8 cellular contexts compared by ENCODE assay signal in the genomic region with DNA sequence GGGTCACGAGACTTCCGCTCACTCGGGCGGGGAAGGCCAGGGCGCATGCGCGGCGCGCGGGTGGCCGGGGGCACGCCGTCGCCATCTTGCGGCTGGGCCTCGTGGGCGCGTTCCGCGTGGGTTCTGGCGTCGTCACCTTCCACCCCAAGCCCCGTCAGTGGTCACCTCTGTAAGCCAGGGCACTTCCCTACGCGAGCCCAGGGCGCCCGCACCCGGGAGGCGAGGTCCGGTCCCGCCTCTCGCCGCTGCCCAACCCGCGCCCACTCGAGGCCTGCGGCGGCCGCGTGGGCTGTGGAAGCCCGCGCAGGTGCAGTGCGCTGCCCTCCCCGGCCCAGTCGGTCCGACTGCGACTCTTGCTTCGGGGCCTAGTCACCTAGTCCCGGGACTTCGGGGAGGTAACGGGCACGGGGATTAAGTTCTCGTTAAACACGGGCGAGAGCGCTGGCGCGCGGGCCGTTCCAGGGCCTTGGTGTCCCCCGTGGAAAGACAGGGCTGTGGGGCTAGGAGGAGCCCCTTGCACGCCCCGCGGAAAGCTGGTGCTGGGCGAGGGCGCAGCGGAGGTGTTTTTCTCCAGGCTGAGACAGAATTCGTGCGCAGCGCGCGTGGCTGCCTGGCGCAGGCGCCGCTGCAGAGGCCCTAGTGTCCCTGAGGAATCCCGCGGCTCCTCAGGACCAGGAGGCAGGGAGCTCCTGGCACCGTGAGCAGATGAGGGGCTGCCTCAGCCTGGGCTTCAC. TPM values are rescaled to one million over a fixed set of nuclear protein-coding genes. Genes with fewer than 3 reads are reported as not detected.
A peak's percentile ranks its signal among the peaks of the same experiment; 100 is the strongest.
DNase-seq lines count a peak whose midpoint lies in the region; ATAC-seq and TF ChIP-seq lines count a peak whose summit lies in the region.

No MANE protein-coding gene starts in this region.

- TF ChIP-seq POLR2A in gastroesophageal sphincter (IDR thresholded peaks at IDR 0.05) (peak; percentile 93 to 95), suprapubic skin (IDR thresholded peaks at IDR 0.05) (peak; percentile 82 to 94)

- TF ChIP-seq CTCF in KMS-11 (conservative IDR thresholded peaks at IDR 0.05; ENCODE audit: low read depth, low read length) (peak; percentile 50), gastroesophageal sphincter (IDR thresholded peaks at IDR 0.05) (peak in 3 of 4 experiments; percentile 48 to 66 (median 55)), suprapubic skin (IDR thresholded peaks at IDR 0.05) (peak in 1 of 2 donors; percentile 32)

- peak overlapping the region; percentile 100 for H3K9ac ChIP-seq in KMS-11

- H3K4me3 ChIP-seq in KMS-11 (IDR thresholded peaks at IDR 0.05; ENCODE audit: insufficient read depth, low read depth, low read length) (no peak overlapping the region), SJSA1 (peak overlapping the region; percentile 98), gastroesophageal sphincter (peak overlapping the region; percentile 54 to 80), suprapubic skin (peak overlapping the region; percentile 82)

- H3K4me2 ChIP-seq in KMS-11 = peak overlapping the region; percentile 100

- H4K20me1 ChIP-seq in KMS-11 (ENCODE audit: insufficient read depth) = no peaks in the 10 kb centered on the region

- no peaks in the 10 kb centered on the region; the same call in 1 of the 2 replicates for H3K9me3 ChIP-seq in SJSA1 (replicated peaks)
- H3K9me3 ChIP-seq in gastroesophageal sphincter = no peaks in the 10 kb centered on the region
- H3K9me3 ChIP-seq in suprapubic skin = no peaks in the 10 kb centered on the region

- peak; percentile 34 for ATAC-seq in GM21367 (IDR thresholded peaks at IDR 0.05; ENCODE audit: unreplicated experiment)
- ATAC-seq in gastroesophageal sphincter = peak; percentile 23

- peaks cover 31% of the 10 kb centered on the region for H3K79me2 ChIP-seq in KMS-11 (ENCODE audit: insufficient read depth, low read depth)

- TF ChIP-seq EP300 in gastroesophageal sphincter (IDR thresholded peaks at IDR 0.05) (no peak), suprapubic skin (IDR thresholded peaks at IDR 0.05) (no peak)

- peak overlapping the region; percentile 100 for H3K27ac ChIP-seq in KMS-11
- peak overlapping the region; percentile 87 for H3K27ac ChIP-seq in SJSA1
- H3K27ac ChIP-seq in gastroesophageal sphincter = peak overlapping the region; percentile 82 to 99 (median 98)
- peak overlapping the region; percentile 99 for H3K27ac ChIP-seq in suprapubic skin

- H3K4me1 ChIP-seq in KMS-11 (ENCODE audit: low read depth, poor library complexity, severe bottlenecking) (peaks cover 36% of the 10 kb centered on the region), SJSA1 (replicated peaks) (peaks cover 50% of the 10 kb centered on the region), gastroesophageal sphincter (peaks cover 0 to 57% (median 35%) of the 10 kb centered on the region in 3 donors), suprapubic skin (peaks cover 54% of the 10 kb centered on the region)

- H3K27me3 ChIP-seq in KMS-11 (ENCODE audit: insufficient read depth, low read depth) = no peaks in the 10 kb centered on the region
- no peaks in the 10 kb centered on the region for H3K27me3 ChIP-seq in SJSA1 (replicated peaks)
- no peaks in the 10 kb centered on the region for H3K27me3 ChIP-seq in gastroesophageal sphincter
- H3K27me3 ChIP-seq in suprapubic skin = no peaks in the 10 kb centered on the region

- whole genome bisulfite sequencing in gastroesophageal sphincter (ENCODE audit: low coverage in 1 of 2), 2 donors = 0% methylated on average over 7 of the region's 78 CpGs; no CpG with 5 or more reads in 1 of the 2 donors
- 0% methylated on average over 5 of the region's 78 CpGs for WGBS in suprapubic skin

- no peaks in the 10 kb centered on the region for H3K36me3 ChIP-seq in KMS-11 (ENCODE audit: insufficient read depth)
- H3K36me3 ChIP-seq in SJSA1 = peaks cover 57% of the 10 kb centered on the region
- peaks cover 0 to 27% of the 10 kb centered on the region in 2 donors for H3K36me3 ChIP-seq in gastroesophageal sphincter
- peaks cover 22% of the 10 kb centered on the region for H3K36me3 ChIP-seq in suprapubic skin

- H2AFZ ChIP-seq in KMS-11 (ENCODE audit: low read depth) = peak overlapping the region; percentile 87

- DNase-seq in COLO668 (lab: John Stamatoyannopoulos, UW; ENCODE audit: unreplicated experiment) = peak; percentile 89
- DNase-seq in SJSA1 (ENCODE audit: low read depth in 1 of 2, low spot score in 2 of 2) = peak; percentile 88 to 98
- DNase-seq in activated naive CD4-positive, alpha-beta T cell treated with Interleukin-2 at 50 U/mL for 16 hours = peak; percentile 96
- peak in 53 of 56 donors; percentile 48 to 94 (median 85) for DNase-seq in nucleus accumbens (lab: John Stamatoyannopoulos, UW)
- peak in 1 of 2 donors; percentile 96 for DNase-seq in suprapubic skin (ENCODE audit: low spot score in 2 of 2)

RNA-seq across cellular contexts. Expression of a gene that starts 0.4 kb away (rescaled TPM):
- 276 and 304 TPM in 2 replicates for total RNA-seq in SJSA1 (2014; rRNA removed; shearing (Covaris generic))
- total RNA-seq in gastroesophageal sphincter (100 to 1,000 TPM; 120 to 219 (median 169) TPM), suprapubic skin (100 to 1,000 TPM; 157 to 202 (median 180) TPM)

RNA-seq across cellular contexts. Expression of a gene that starts 11.2 kb away (rescaled TPM):
- 1,635 and 2,300 TPM in 2 replicates for total RNA-seq in SJSA1 (2014; rRNA removed; shearing (Covaris generic))
- total RNA-seq in gastroesophageal sphincter (100 to 1,000 TPM; 257 to 365 (median 324) TPM), suprapubic skin (1,000 to 10,000 TPM in 1 of 4 donors, 100 to 1,000 TPM in 3; 521 to 1,041 (median 898) TPM)

RNA-seq across cellular contexts. Expression of a gene that starts 19.8 kb away (rescaled TPM):
- total RNA-seq in SJSA1 (2014; rRNA removed; shearing (Covaris generic)) = 482 and 554 TPM in 2 replicates
- 10 to 100 TPM; 26.6 to 68.1 (median 55.5) TPM for total RNA-seq in gastroesophageal sphincter
- total RNA-seq in suprapubic skin = 100 to 1,000 TPM in 2 of 4 donors, 10 to 100 TPM in 2; 43.0 to 110 (median 96.3) TPM

RNA-seq across cellular contexts. Expression of a gene that starts 20.0 kb away (rescaled TPM):
- 416 and 712 TPM in 2 replicates for total RNA-seq in SJSA1 (2014; rRNA removed; shearing (Covaris generic))
- total RNA-seq in gastroesophageal sphincter = 100 to 1,000 TPM in 3 of 4 donors, 10 to 100 TPM in 1; 81.0 to 128 (median 119) TPM
- 100 to 1,000 TPM in 3 of 4 donors, 10 to 100 TPM in 1; 73.7 to 135 (median 121) TPM for total RNA-seq in suprapubic skin

RNA-seq across cellular contexts. Expression of a gene that starts 30.5 kb away (rescaled TPM):
- 0.56 and 0.84 TPM in 2 replicates for total RNA-seq in SJSA1 (2014; rRNA removed; shearing (Covaris generic))
- total RNA-seq in gastroesophageal sphincter (under 1 TPM in 2 of 4 donors, not detected in 2; 0.12 to 0.16 TPM), suprapubic skin (under 1 TPM in 1 of 4 donors, not detected in 3; 0.40 TPM)
